In genomic region chr1:52551476-52552235, GRCh38 we compare ENCODE assay signal across 8 cellular contexts. TPM values are rescaled to one million over a fixed set of nuclear protein-coding genes. Genes with fewer than 3 reads are reported as not detected.
A peak's percentile ranks its signal among the peaks of the same experiment; 100 is the strongest.
DNase-seq lines count a peak whose midpoint lies in the region; ATAC-seq and TF ChIP-seq lines count a peak whose summit lies in the region.

No MANE protein-coding gene starts in this region.

- TF ChIP-seq CTCF in OCI-LY7 (conservative IDR thresholded peaks at IDR 0.05; ENCODE audit: low read length) (no peak), WTC11 (IDR thresholded peaks at IDR 0.05) (no peak)

- no peaks in the 10 kb centered on the region for H3K27me3 Mint-ChIP-seq in WTC11 (ENCODE audit: low read depth)

- TSS peak; percentile 66 for BruUV-seq in OCI-LY7 (replicated peaks; lab: Mats Ljungman, UMichigan)

- DNase-seq in NCI-H524 (lab: John Stamatoyannopoulos, UW) (peak; percentile 4 to 43), NCI-H524 treated with DMSO at 0.1 percent for 48 hours (lab: John Stamatoyannopoulos, UW) (no peak), OCI-LY7 (ENCODE audit: low spot score) (peak; percentile 43), adipocyte (ENCODE audit: low read depth) (peak; percentile 69), inferior parietal cortex (ENCODE audit: extremely low spot score) (peak; percentile 59), cerebellum (ENCODE audit: low spot score) (no peak), WTC11 (ENCODE audit: low spot score) (no peak)
- DNase-seq in stimulated activated CD4-positive, alpha-beta T cell treated with anti-CD3 and anti-CD28 coated beads, Interleukin-2, amount 100 ng/mL, for 48 hours: peak; percentile 22 to 23

- intact Hi-C loops in OCI-LY7 (cut with micrococcal nuclease; ENCODE audit: unreplicated experiment): loop anchor here (2.0 to 5.0 kb wide), 3 partner anchors 116 to 147 kb away; partner anchors contain the start of genes ORC1 and PRPF38A

- H3K27ac Mint-ChIP-seq in WTC11: no peak overlapping the region

- H2AFZ ChIP-seq in OCI-LY7 (ENCODE audit: low read length): no peak overlapping the region; the same call in 1 of the 2 replicates

- H3K4me3 Mint-ChIP-seq in WTC11: no peak overlapping the region

- H3K4me1 ChIP-seq in OCI-LY7 (ENCODE audit: insufficient read depth, low read length, poor library complexity, severe bottlenecking): peaks cover 27% of the 10 kb centered on the region
- peaks cover 23% of the 10 kb centered on the region for H3K4me1 ChIP-seq in adipocyte (ENCODE audit: control insufficient read depth, insufficient read depth, low read length)

- no peaks in the 10 kb centered on the region for H3K9me3 Mint-ChIP-seq in WTC11

- POLR2A ChIA-PET in OCI-LY7 (lab: Charles Lee) (interaction anchor here (1.0 to 1.5 kb wide), 2 partner anchors 18 to 20 kb away, joined by 4 to 10 read pairs; no protein-coding TSS in a partner anchor), WTC11 (lab: Charles Lee) (no interaction called here)

- peaks cover 36% of the 10 kb centered on the region for H3K4me1 Mint-ChIP-seq in WTC11

- CTCF ChIA-PET in OCI-LY7 (lab: Charles Lee; ENCODE audit: unreplicated experiment): no interaction called here
- CTCF ChIA-PET in WTC11 (lab: Charles Lee): no interaction called here

- peaks cover 23% of the 10 kb centered on the region for H4K20me1 ChIP-seq in OCI-LY7 (ENCODE audit: insufficient read depth, low read length)

- peak overlapping the region; percentile 77 for H3K4me3 ChIP-seq in OCI-LY7 (ENCODE audit: low read depth, low read length, poor library complexity, severe bottlenecking)
- H3K4me3 ChIP-seq in adipocyte (ENCODE audit: low read length): peak overlapping the region; percentile 96

- no peaks in the 10 kb centered on the region for H3K9me2 ChIP-seq in OCI-LY7 (ENCODE audit: insufficient read depth, low read length)

- peaks cover 5% of the 10 kb centered on the region; the same call in 1 of the 2 replicates for H3K9me3 ChIP-seq in OCI-LY7 (ENCODE audit: low read length)
- H3K9me3 ChIP-seq in adipocyte (ENCODE audit: control insufficient read depth, low read length): no peaks in the 10 kb centered on the region

- H3K4me2 ChIP-seq in OCI-LY7 (ENCODE audit: low read length): peak overlapping the region; percentile 85

- peak overlapping the region; percentile 94 for H3K9ac ChIP-seq in adipocyte (ENCODE audit: low read length)

- H3K27me3 ChIP-seq in adipocyte (replicated peaks; ENCODE audit: control insufficient read depth, insufficient read depth, low read length): no peaks in the 10 kb centered on the region

- H3K36me3 Mint-ChIP-seq in WTC11: no peaks in the 10 kb centered on the region

- peak overlapping the region; percentile 78 for H3K27ac ChIP-seq in OCI-LY7 (ENCODE audit: low read depth, low read length, poor library complexity, severe bottlenecking)

- H3K36me3 ChIP-seq in OCI-LY7 (ENCODE audit: insufficient read depth, low read length): peaks cover 1% of the 10 kb centered on the region; the same call in 1 of the 2 replicates
- H3K36me3 ChIP-seq in adipocyte (ENCODE audit: control insufficient read depth, insufficient read depth, low read length, severe bottlenecking): no peaks in the 10 kb centered on the region

- peaks cover 59% of the 10 kb centered on the region for H3K79me2 ChIP-seq in OCI-LY7 (ENCODE audit: insufficient read depth, low read depth, low read length)

- no peak for ATAC-seq in WTC11

TF ChIP-seq in WTC11, 78 proteins besides CTCF, POLR2A, EP300 and RAD21:
- TF ChIP-seq SMAD3 (CRISPR knock-in tag; IDR thresholded peaks at IDR 0.05; ENCODE audit: borderline replicate concordance) (no peak), ZNF138 (CRISPR knock-in tag; conservative IDR thresholded peaks at IDR 0.05) (no peak), RELA (CRISPR knock-in tag; IDR thresholded peaks at IDR 0.05; ENCODE audit: borderline replicate concordance) (no peak), ATF6 (CRISPR knock-in tag; IDR thresholded peaks at IDR 0.05) (no peak)

RNA-seq across cellular contexts. Expression of gene TUT4, which starts 1.2 kb away (rescaled TPM):
- total RNA-seq in OCI-LY7 (2014; rRNA removed; shearing (Covaris generic)): 72.4 and 102 TPM in 2 replicates
- 70.8 and 81.1 TPM in 2 replicates for total RNA-seq in OCI-LY7 (2022)
- 145 TPM for total RNA-seq in cerebellum
- 57.4 to 63.6 TPM (median 63.3 TPM) in 3 replicates for total RNA-seq in WTC11 (2021)

RNA-seq across cellular contexts. Expression of gene GPX7, which starts 50.5 kb away (rescaled TPM):
- not detected in 2 replicates for total RNA-seq in OCI-LY7 (2014; rRNA removed; shearing (Covaris generic))
- not detected in 2 replicates for total RNA-seq in OCI-LY7 (2022)
- total RNA-seq in cerebellum: 29.5 TPM
- total RNA-seq in WTC11 (2021): 9.9 to 13.9 TPM (median 13.1 TPM) in 3 replicates

Comparison
In these comparisons a context has a peak if more than half of its experiments do, and no peak if none do; other contexts are left out.
1. DNase-seq: peak in NCI-H524 (2 of 2), OCI-LY7 (single experiment), adipocyte (single experiment), inferior parietal cortex (single experiment) and stimulated activated CD4-positive, alpha-beta T cell treated with anti-CD3 and anti-CD28 coated beads, Interleukin-2, amount 100 ng/mL, for 48 hours (2 of 2); none in NCI-H524 treated with DMSO at 0.1 percent for 48 hours (single experiment), cerebellum (single experiment) and WTC11 (single experiment).